13 cellular contexts compared by ENCODE assay signal in genomic region chr15:61025746-61026256, GRCh38.
"Had no signal": no experiment of that assay in that cellular context is flagged by ENCODE, and none has a peak within 500 bp of the region (broad histone marks: within the 10 kb centered on the region; RNA-seq: fewer than 3 reads in every experiment).

No MANE protein-coding gene starts in this region.

- H3K27me3 ChIP-seq: brain microvascular endothelial cell, heart right ventricle, left lung, tibial nerve had no signal

- DNase-seq: activated CD4-positive, alpha-beta T cell treated with anti-CD3 and anti-CD28 coated beads, Interleukin-2, amount 50 U/mL, for 4 hours; activated CD4-positive, CD25-positive, alpha-beta regulatory T cell treated with anti-CD3 and anti-CD28 coated beads, Interleukin-2, amount 50 U/mL, for 72 hours; activated effector memory CD4-positive, alpha-beta T cell treated with Interleukin-2 at 50 U/mL for 16 hours; activated T-cell treated with anti-CD3 and anti-CD28 coated beads, Interleukin-2, amount 50 U/mL, for 1 hour; amygdala; brain microvascular endothelial cell; effector memory CD8-positive, alpha-beta T cell; erythroblast; heart right ventricle; left lung; posterior cingulate gyrus; T-helper 9 cell had no signal

- ATAC-seq: effector memory CD8-positive, alpha-beta T cell; left lung had no signal

- H3K4me1 ChIP-seq: left lung, tibial nerve had no signal

- H3K9me3 ChIP-seq: heart right ventricle, left lung, tibial nerve had no signal

- H3K36me3 ChIP-seq: brain microvascular endothelial cell, heart right ventricle, left lung, tibial nerve had no signal

- H3K4me3 ChIP-seq: heart right ventricle, left lung, tibial nerve had no signal

- H3K27ac ChIP-seq: brain microvascular endothelial cell, left lung, tibial nerve had no signal
